Comparison of ENCODE assay signal across 32 cellular contexts in genomic region chr10:120584786-120585185, GRCh38.
"Had no signal": no experiment of that assay in that cellular context is flagged by ENCODE, and none has a peak within 500 bp of the region (broad histone marks: within the 10 kb centered on the region; RNA-seq: fewer than 3 reads in every experiment).

No MANE protein-coding gene starts in this region.

- H3K4me3 ChIP-seq: adrenal gland, body of pancreas, colonic mucosa, dorsolateral prefrontal cortex, esophagus muscularis mucosa, gastrocnemius medialis, heart left ventricle had no signal

- H3K27ac ChIP-seq: adrenal gland, body of pancreas, colonic mucosa, dorsolateral prefrontal cortex, esophagus muscularis mucosa, foreskin keratinocyte, gastrocnemius medialis, heart left ventricle, WERI-Rb-1 had no signal

- DNase-seq: activated B cell treated with CpG ODN at 0.5 μM for 24 hours; activated CD4-positive, alpha-beta T cell treated with anti-CD3 and anti-CD28 coated beads for 48 hours; activated CD4-positive, alpha-beta T cell treated with anti-CD3 and anti-CD28 coated beads, Interleukin-2, amount 50 U/mL, for 1 hour; activated CD4-positive, alpha-beta T cell treated with anti-CD3 and anti-CD28 coated beads, Interleukin-2, amount 50 U/mL, for 48 hours; activated CD8-positive, alpha-beta memory T cell treated with anti-CD3 and anti-CD28 coated beads, Interleukin-2, amount 10 ng/mL, durations not matched to agents 7 days and 5 days; activated CD8-positive, alpha-beta memory T cell treated with anti-CD3 and anti-CD28 coated beads, Interleukin-2, amount 50 U/mL, for 4 hours; activated CD8-positive, alpha-beta T cell treated with anti-CD3 and anti-CD28 coated beads, Interleukin-2, amount 10 ng/mL, durations not matched to agents 7 days and 5 days; activated effector memory CD4-positive, alpha-beta T cell treated with anti-CD3 and anti-CD28 coated beads, Interleukin-2, amount 50 U/mL, for 16 hours; activated naive CD4-positive, alpha-beta T cell treated with anti-CD3 and anti-CD28 coated beads for 36 hours; activated naive CD8-positive, alpha-beta T cell treated with anti-CD3 and anti-CD28 coated beads for 36 hours; activated naive CD8-positive, alpha-beta T cell treated with anti-CD3 and anti-CD28 coated beads, Interleukin-2, amount 50 U/mL, for 24 hours; activated T-cell treated with anti-CD3 and anti-CD28 coated beads, Interleukin-2, amount 50 U/mL, for 1 hour; activated T-cell treated with anti-CD3 and anti-CD28 coated beads, Interleukin-2, amount 50 U/mL, for 48 hours; adrenal gland; amygdala; aorta; body of pancreas; caudate nucleus; colonic mucosa; dorsolateral prefrontal cortex; effector memory CD4-positive, alpha-beta T cell; endodermal cell; erythroblast; foreskin keratinocyte; gastrocnemius medialis; glutamatergic neuron; heart left ventricle; T-helper 1 cell; T-helper 17 cell; T1000; WERI-Rb-1 had no signal
